In genomic region chr5:173627860-173628392, GRCh38 we compare ENCODE assay signal across 19 cellular contexts. TPM values are rescaled to one million over a fixed set of nuclear protein-coding genes. Genes with fewer than 3 reads are reported as not detected.
A peak's percentile ranks its signal among the peaks of the same experiment; 100 is the strongest.
DNase-seq lines count a peak whose midpoint lies in the region; ATAC-seq, FAIRE-seq and TF ChIP-seq lines count a peak whose summit lies in the region.
"Had no signal": no experiment of that assay in that cellular context is flagged by ENCODE, and none has a peak within 500 bp of the region (broad histone marks: within the 10 kb centered on the region; RNA-seq: fewer than 3 reads in every experiment).

No MANE protein-coding gene starts in this region.

- H3K27me3 ChIP-seq in neuronal stem cell (ENCODE audit: control insufficient read depth in 3 of 3, insufficient read depth in 3 of 3, low read depth in 1 of 3, low read length in 3 of 3): no peaks in the 10 kb centered on the region
- H3K27me3 ChIP-seq: transverse colon had no signal

- H2AK5ac ChIP-seq in neuronal stem cell (ENCODE audit: low read depth, low read length): no peak overlapping the region

- CTCF ChIA-PET in A549 (lab: Yijun Ruan, JAX): interaction anchor here (0.9 to 6.3 kb wide), 4 partner anchors 9 to 357 kb away, joined by 5 to 50 read pairs (median 8); no protein-coding TSS in a partner anchor
- CTCF ChIA-PET in activated CD8-positive, alpha-beta T cell treated with anti-CD3 and anti-CD28 coated beads for 36 hours (lab: Charles Lee): interaction anchor here (1.4 to 2.4 kb wide), 2 partner anchors 12 to 343 kb away, joined by 3 to 5 read pairs; no protein-coding TSS in a partner anchor

- H3K4me3 ChIP-seq in A549 (no peak overlapping the region), neuronal stem cell (ENCODE audit: low read length in 2 of 2) (no peak overlapping the region)
- H3K4me3 ChIP-seq: transverse colon had no signal

- peak overlapping the region; percentile 79 for H2AFZ ChIP-seq in neuronal stem cell (ENCODE audit: low read length)

- H3K14ac ChIP-seq in neuronal stem cell (ENCODE audit: low read length): no peak overlapping the region

- H3K4me2 ChIP-seq in A549: no peak overlapping the region
- no peak overlapping the region for H3K4me2 ChIP-seq in neuronal stem cell (ENCODE audit: insufficient read depth, low read length, poor library complexity, severe bottlenecking)

- H3K18ac ChIP-seq in neuronal stem cell (ENCODE audit: low read length): peak overlapping the region; percentile 42

- no peak for TF ChIP-seq CTCF in A549 (IDR thresholded peaks at IDR 0.05)
- no peak for TF ChIP-seq CTCF in activated CD8-positive, alpha-beta T cell treated with anti-CD3 and anti-CD28 coated beads for 36 hours (IDR thresholded peaks at IDR 0.05)

- H2BK5ac ChIP-seq in neuronal stem cell (ENCODE audit: low read length): no peak overlapping the region

- H3K9ac ChIP-seq in neuronal stem cell (ENCODE audit: low read depth, low read length, poor library complexity): no peak overlapping the region

- H4K91ac ChIP-seq in neuronal stem cell (ENCODE audit: low read depth, low read length, poor library complexity): no peak overlapping the region

- peak overlapping the region in 1 of 2 experiments; percentile 66; a peak in 4 of 6 replicates for H3K27ac ChIP-seq in A549
- H3K27ac ChIP-seq in neuronal stem cell (replicated peaks; ENCODE audit: low read length): no peak overlapping the region
- H3K27ac ChIP-seq: 22Rv1, transverse colon had no signal

- H3K4me1 Mint-ChIP-seq in activated CD8-positive, alpha-beta T cell treated with anti-CD3 and anti-CD28 coated beads for 36 hours (ENCODE audit: low read depth): no peaks in the 10 kb centered on the region

- TF ChIP-seq EP300 in A549 (IDR thresholded peaks at IDR 0.05): no peak

- H2BK12ac ChIP-seq in neuronal stem cell (ENCODE audit: low read length): no peak overlapping the region

- intact Hi-C loops in activated CD8-positive, alpha-beta T cell treated with anti-CD3 and anti-CD28 coated beads for 36 hours (cut with micrococcal nuclease): no loop called here

- no peak overlapping the region for H4K8ac ChIP-seq in neuronal stem cell (ENCODE audit: low read depth, low read length)

- no peak overlapping the region for H2BK15ac ChIP-seq in neuronal stem cell (ENCODE audit: low read length)

- TF ChIP-seq RAD21 in A549 (conservative IDR thresholded peaks at IDR 0.05 in 1 of 2, IDR thresholded peaks at IDR 0.05 in 1 of 2): no peak

- H3K23ac ChIP-seq in neuronal stem cell (ENCODE audit: low read depth, low read length, poor library complexity): no peak overlapping the region

- H3K9me3 Mint-ChIP-seq in activated CD8-positive, alpha-beta T cell treated with anti-CD3 and anti-CD28 coated beads for 36 hours: no peaks in the 10 kb centered on the region
- H3K9me3 Mint-ChIP-seq: activated T-cell treated with anti-CD3 and anti-CD28 coated beads, Interleukin-2, amount 50 U/mL, for 72 hours; CD14-positive monocyte had no signal

- POLR2A ChIA-PET in A549 (lab: Yijun Ruan, JAX): no interaction called here
- POLR2A ChIA-PET in activated CD8-positive, alpha-beta T cell treated with anti-CD3 and anti-CD28 coated beads for 36 hours (lab: Charles Lee): no interaction called here

- 83% methylated on average over 11 of the region's 11 CpGs for WGBS in A549 (ENCODE audit: missing lambda C conversion rate)
- WGBS in neuronal stem cell (ENCODE audit: extremely low coverage in 2 of 2, insufficient read length in 2 of 2, insufficient replicate concordance in 1 of 2), 2 donors: no CpG with 5 or more reads among the region's 11 CpGs

- FAIRE-seq in A549 (lab: Jason Lieb, UNC): no peak
- FAIRE-seq: colon, islet of Langerhans had no signal

- H3K4me3 Mint-ChIP-seq in activated CD8-positive, alpha-beta T cell treated with anti-CD3 and anti-CD28 coated beads for 36 hours: no peak overlapping the region
- H3K4me3 Mint-ChIP-seq: activated T-cell treated with anti-CD3 and anti-CD28 coated beads, Interleukin-2, amount 50 U/mL, for 72 hours; CD14-positive monocyte had no signal

- H3K4me1 ChIP-seq in A549 (peaks cover 24% of the 10 kb centered on the region), neuronal stem cell (ENCODE audit: control insufficient read depth in 2 of 2, insufficient read depth in 1 of 2, low read depth in 1 of 2, low read length in 2 of 2) (peaks cover 12 to 16% of the 10 kb centered on the region in 2 donors)
- H3K4me1 ChIP-seq: transverse colon had no signal

- TF ChIP-seq POLR2A in A549 (IDR thresholded peaks at IDR 0.05; ENCODE audit: low read length): no peak

- DNase-seq in A549 (ENCODE audit: low read depth in 1 of 2, low spot score in 1 of 2): no peak
- DNase-seq in astrocyte of the hippocampus (ENCODE audit: low read depth, low spot score): peak; percentile 43
- peak; percentile 53 for DNase-seq in iPS-NIHi7 (ENCODE audit: extremely low spot score)
- no peak for DNase-seq in neuronal stem cell (ENCODE audit: low spot score)
- no peak for DNase-seq in activated CD8-positive, alpha-beta T cell treated with anti-CD3 and anti-CD28 coated beads for 36 hours
- no peak for DNase-seq in activated CD4-positive, alpha-beta T cell treated with anti-CD3 and anti-CD28 coated beads for 48 hours
- DNase-seq in kidney tubule cell (ENCODE audit: low spot score): no peak
- no peak for DNase-seq in NCI-H524 (lab: John Stamatoyannopoulos, UW)
- DNase-seq: activated CD4-positive, alpha-beta T cell treated with anti-CD3 and anti-CD28 coated beads, Interleukin-2, amount 50 U/mL, for 48 hours; activated T-cell treated with anti-CD3 and anti-CD28 coated beads, Interleukin-2, amount 50 U/mL, for 72 hours; DMS153; foreskin melanocyte; NCI-H187; NCI-H526; transverse colon had no signal

- no peaks in the 10 kb centered on the region for H3K36me3 ChIP-seq in neuronal stem cell (replicated peaks in 1 of 2; ENCODE audit: control insufficient read depth in 2 of 2, insufficient read depth in 2 of 2, low read length in 2 of 2)
- H3K36me3 ChIP-seq: transverse colon had no signal

- no peaks in the 10 kb centered on the region for H3K79me1 ChIP-seq in neuronal stem cell (ENCODE audit: low read depth, low read length)

- no peak overlapping the region for H2BK120ac ChIP-seq in neuronal stem cell (ENCODE audit: low read depth, low read length)

- peaks cover 6% of the 10 kb centered on the region for H3K27me3 Mint-ChIP-seq in activated CD8-positive, alpha-beta T cell treated with anti-CD3 and anti-CD28 coated beads for 36 hours

- no peak for ATAC-seq in A549
- ATAC-seq in activated CD8-positive, alpha-beta T cell treated with anti-CD3 and anti-CD28 coated beads for 36 hours: no peak
- ATAC-seq: activated T-cell treated with anti-CD3 and anti-CD28 coated beads, Interleukin-2, amount 50 U/mL, for 72 hours had no signal

- no peaks in the 10 kb centered on the region for H3K36me3 Mint-ChIP-seq in activated CD8-positive, alpha-beta T cell treated with anti-CD3 and anti-CD28 coated beads for 36 hours (ENCODE audit: low read depth)
- H3K36me3 Mint-ChIP-seq: CD14-positive monocyte had no signal

- H3K27ac Mint-ChIP-seq in activated CD8-positive, alpha-beta T cell treated with anti-CD3 and anti-CD28 coated beads for 36 hours: no peak overlapping the region
- H3K27ac Mint-ChIP-seq: activated T-cell treated with anti-CD3 and anti-CD28 coated beads, Interleukin-2, amount 50 U/mL, for 72 hours had no signal

- H3K9me3 ChIP-seq in A549: no peaks in the 10 kb centered on the region
- H3K9me3 ChIP-seq in neuronal stem cell (replicated peaks in 1 of 2; ENCODE audit: control insufficient read depth in 2 of 2, insufficient read depth in 1 of 2, low read depth in 1 of 2, low read length in 2 of 2): no peaks in the 10 kb centered on the region
- H3K9me3 ChIP-seq: transverse colon had no signal

- no peak overlapping the region for H3K4ac ChIP-seq in neuronal stem cell (ENCODE audit: low read length)

TF ChIP-seq in A549, 52 proteins besides CTCF, POLR2A, EP300 and RAD21:
- TF ChIP-seq CEBPB (IDR thresholded peaks at IDR 0.05) (no peak), MAFK (IDR thresholded peaks at IDR 0.05; ENCODE audit: partially characterized antibody) (peak; percentile 96), HMGXB4 (CRISPR knock-in tag; IDR thresholded peaks at IDR 0.05; ENCODE audit: borderline replicate concordance) (no peak), JUNB (IDR thresholded peaks at IDR 0.05) (no peak), JUN (IDR thresholded peaks at IDR 0.05) (no peak), MAX (IDR thresholded peaks at IDR 0.05) (no peak), HOXB5 (CRISPR knock-in tag; IDR thresholded peaks at IDR 0.05) (no peak)

RNA-seq across cellular contexts. Expression of gene BOD1, which starts 11.5 kb away (rescaled TPM):
- polyA plus RNA-seq in A549 (2011; rRNA removed) (95.1 and 102 TPM in 2 replicates), A549 (2017; fragmentation: RNase III; extraction: RNeasy Plus Mini Kit Qiagen cat#74134 plus additional on column Dnase treatment) (59.1 to 63.8 TPM (median 59.6 TPM) in 3 replicates)
- polyA plus RNA-seq in A549 (2012; cell fraction: cytosol; rRNA removed): 50.2 and 50.9 TPM in 2 replicates
- polyA plus RNA-seq in A549 (2012; cell fraction: nucleus; rRNA removed): 34.5 and 40.0 TPM in 2 replicates
- 43.2 and 55.0 TPM in 2 replicates for polyA minus RNA-seq in A549 (2011; rRNA and poly(A)+ RNA removed)
- polyA plus RNA-seq in neuronal stem cell (2013, experiment 1 of 2): 171 TPM
- polyA plus RNA-seq in neuronal stem cell (2013, experiment 2 of 2): 171 TPM
- 10 to 100 TPM; 28.1 to 28.7 TPM for total RNA-seq in activated CD8-positive, alpha-beta T cell treated with anti-CD3 and anti-CD28 coated beads for 36 hours

Comparison
In these comparisons a context has a peak if more than half of its experiments do, and no peak if none do; other contexts are left out.
1. DNase-seq: peak in astrocyte of the hippocampus (single experiment) and iPS-NIHi7 (single experiment); none in A549 (0 of 2), neuronal stem cell (single experiment), activated CD8-positive, alpha-beta T cell treated with anti-CD3 and anti-CD28 coated beads for 36 hours (single experiment), activated CD4-positive, alpha-beta T cell treated with anti-CD3 and anti-CD28 coated beads for 48 hours (single experiment), kidney tubule cell (single experiment) and NCI-H524 (0 of 2).